ENCODE assay signal across 8 cellular contexts in genomic region chr17:76500074-76500744, GRCh38. TPM values are rescaled to one million over a fixed set of nuclear protein-coding genes. Genes with fewer than 3 reads are reported as not detected.
A peak's percentile ranks its signal among the peaks of the same experiment; 100 is the strongest.
DNase-seq lines count a peak whose midpoint lies in the region; ATAC-seq and TF ChIP-seq lines count a peak whose summit lies in the region.

No MANE protein-coding gene starts in this region.

- peaks cover 0 to 48% (median 39%) of the 10 kb centered on the region in 4 donors for H3K4me1 ChIP-seq in tibial artery

- peaks cover 61% of the 10 kb centered on the region for H3K4me1 Mint-ChIP-seq in activated T-cell treated with anti-CD3 and anti-CD28 coated beads, Interleukin-2, amount 50 U/mL, for 4 hours (ENCODE audit: low read depth)
- peaks cover 42% of the 10 kb centered on the region for H3K4me1 Mint-ChIP-seq in activated CD8-positive, alpha-beta T cell treated with anti-CD3 and anti-CD28 coated beads for 36 hours (ENCODE audit: low read depth)
- H3K4me1 Mint-ChIP-seq in immature natural killer cell = peaks cover 61 to 73% of the 10 kb centered on the region in 2 donors

- H3K9me3 ChIP-seq in tibial artery = no peaks in the 10 kb centered on the region

- no peaks in the 10 kb centered on the region for H3K36me3 Mint-ChIP-seq in activated T-cell treated with anti-CD3 and anti-CD28 coated beads, Interleukin-2, amount 50 U/mL, for 4 hours (ENCODE audit: insufficient read depth)
- no peaks in the 10 kb centered on the region for H3K36me3 Mint-ChIP-seq in activated CD8-positive, alpha-beta T cell treated with anti-CD3 and anti-CD28 coated beads for 36 hours (ENCODE audit: low read depth)
- peaks cover 3 to 7% (median 4%) of the 10 kb centered on the region in 3 donors for H3K36me3 Mint-ChIP-seq in immature natural killer cell

- CTCF ChIA-PET in activated CD8-positive, alpha-beta T cell treated with anti-CD3 and anti-CD28 coated beads for 36 hours (lab: Charles Lee) = interaction anchor here (1.0 to 4.7 kb wide), 5 partner anchors 10 to 103 kb away, joined by 3 to 20 read pairs (median 5); partner anchors contain the start of gene AANAT

- H3K27ac Mint-ChIP-seq in activated CD8-positive, alpha-beta T cell treated with anti-CD3 and anti-CD28 coated beads for 36 hours = peak overlapping the region; percentile 57
- peak overlapping the region; percentile 97 to 100 (median 99) for H3K27ac Mint-ChIP-seq in immature natural killer cell

- no peaks in the 10 kb centered on the region for H3K9me3 Mint-ChIP-seq in activated T-cell treated with anti-CD3 and anti-CD28 coated beads, Interleukin-2, amount 50 U/mL, for 4 hours
- H3K9me3 Mint-ChIP-seq in activated CD8-positive, alpha-beta T cell treated with anti-CD3 and anti-CD28 coated beads for 36 hours = no peaks in the 10 kb centered on the region
- no peaks in the 10 kb centered on the region for H3K9me3 Mint-ChIP-seq in immature natural killer cell

- no peaks in the 10 kb centered on the region for H3K27me3 Mint-ChIP-seq in activated T-cell treated with anti-CD3 and anti-CD28 coated beads, Interleukin-2, amount 50 U/mL, for 4 hours (ENCODE audit: low read depth)
- H3K27me3 Mint-ChIP-seq in activated CD8-positive, alpha-beta T cell treated with anti-CD3 and anti-CD28 coated beads for 36 hours = no peaks in the 10 kb centered on the region
- peaks cover 11 to 23% (median 17%) of the 10 kb centered on the region in 3 donors for H3K27me3 Mint-ChIP-seq in immature natural killer cell (ENCODE audit: low read depth in 3 of 3)

- no peak for ATAC-seq in activated T-cell treated with anti-CD3 and anti-CD28 coated beads, Interleukin-2, amount 50 U/mL, for 4 hours
- ATAC-seq in activated CD8-positive, alpha-beta T cell treated with anti-CD3 and anti-CD28 coated beads for 36 hours = no peak
- ATAC-seq in GM19463 (IDR thresholded peaks at IDR 0.05; ENCODE audit: unreplicated experiment) = no peak

- DNase-seq in activated T-cell treated with anti-CD3 and anti-CD28 coated beads, Interleukin-2, amount 50 U/mL, for 4 hours = no peak
- DNase-seq in activated T-cell treated with anti-CD3 and anti-CD28 coated beads, Interleukin-2, amount 50 U/mL, for 1 hour = no peak
- no peak for DNase-seq in activated CD8-positive, alpha-beta T cell treated with anti-CD3 and anti-CD28 coated beads for 36 hours
- DNase-seq in immature natural killer cell = peak in 2 of 3 donors; percentile 28 to 30
- DNase-seq in tibial artery = no peak
- no peak for DNase-seq in NCI-H2081 treated with DMSO at 0.1 percent for 48 hours (lab: John Stamatoyannopoulos, UW)
- no peak for DNase-seq in activated CD4-positive, CD25-positive, alpha-beta regulatory T cell treated with anti-CD3 and anti-CD28 coated beads, Interleukin-2, amount 50 U/mL, for 72 hours

- peak overlapping the region; percentile 90 for H3K4me3 Mint-ChIP-seq in activated T-cell treated with anti-CD3 and anti-CD28 coated beads, Interleukin-2, amount 50 U/mL, for 4 hours
- peak overlapping the region; percentile 90 for H3K4me3 Mint-ChIP-seq in activated CD8-positive, alpha-beta T cell treated with anti-CD3 and anti-CD28 coated beads for 36 hours
- H3K4me3 Mint-ChIP-seq in immature natural killer cell = peak overlapping the region; percentile 94 to 100 (median 95)

- TF ChIP-seq CTCF in activated CD8-positive, alpha-beta T cell treated with anti-CD3 and anti-CD28 coated beads for 36 hours (IDR thresholded peaks at IDR 0.05) = no peak
- TF ChIP-seq CTCF in tibial artery (IDR thresholded peaks at IDR 0.05) = no peak

- no peaks in the 10 kb centered on the region for H3K27me3 ChIP-seq in tibial artery

- peak overlapping the region; percentile 76 to 85 for H3K27ac ChIP-seq in tibial artery

- POLR2A ChIA-PET in activated CD8-positive, alpha-beta T cell treated with anti-CD3 and anti-CD28 coated beads for 36 hours (lab: Charles Lee) = interaction anchor here (0.9 to 4.3 kb wide), 10 partner anchors 9 to 429 kb away, joined by 3 to 16 read pairs (median 4); partner anchors contain the start of genes AANAT and SPHK1

- H3K36me3 ChIP-seq in tibial artery = no peaks in the 10 kb centered on the region

- intact Hi-C loops in activated CD8-positive, alpha-beta T cell treated with anti-CD3 and anti-CD28 coated beads for 36 hours (cut with micrococcal nuclease) = no loop called here
- intact Hi-C loops in tibial artery (cut with DNase I; ENCODE audit: low total_unique reads) = loop anchor here (10.0 kb wide), 1 partner anchor 95 kb away; no protein-coding TSS in a partner anchor

- H3K4me3 ChIP-seq in tibial artery = peak overlapping the region; percentile 48 to 79

RNA-seq across cellular contexts. Expression of gene RHBDF2, which starts 1.0 kb away (rescaled TPM):
- 10 to 100 TPM; 29.5 to 37.0 (median 34.3) TPM for total RNA-seq in activated T-cell treated with anti-CD3 and anti-CD28 coated beads, Interleukin-2, amount 50 U/mL, for 4 hours
- total RNA-seq in activated CD8-positive, alpha-beta T cell treated with anti-CD3 and anti-CD28 coated beads for 36 hours = 10 to 100 TPM; 19.9 to 20.4 TPM
- 10 to 100 TPM; 19.3 to 90.5 (median 23.6) TPM for polyA plus RNA-seq in immature natural killer cell

RNA-seq across cellular contexts. Expression of gene AANAT, which starts 32.8 kb away (rescaled TPM):
- total RNA-seq in activated T-cell treated with anti-CD3 and anti-CD28 coated beads, Interleukin-2, amount 50 U/mL, for 4 hours = not detected
- under 1 TPM in 1 of 2 experiments, not detected in 1; 0.34 TPM for total RNA-seq in activated CD8-positive, alpha-beta T cell treated with anti-CD3 and anti-CD28 coated beads for 36 hours
- under 1 TPM in 1 of 3 donors, not detected in 2; 0.34 TPM for polyA plus RNA-seq in immature natural killer cell

RNA-seq across cellular contexts. Expression of gene CYGB, which starts 37.3 kb away (rescaled TPM):
- total RNA-seq in activated T-cell treated with anti-CD3 and anti-CD28 coated beads, Interleukin-2, amount 50 U/mL, for 4 hours = not detected
- under 1 TPM in 1 of 2 experiments, not detected in 1; 0.23 TPM for total RNA-seq in activated CD8-positive, alpha-beta T cell treated with anti-CD3 and anti-CD28 coated beads for 36 hours
- under 1 TPM in 2 of 3 donors, not detected in 1; 0.09 to 0.41 TPM for polyA plus RNA-seq in immature natural killer cell

RNA-seq across cellular contexts. Expression of gene PRCD, which starts 39.6 kb away (rescaled TPM):
- not detected for total RNA-seq in activated T-cell treated with anti-CD3 and anti-CD28 coated beads, Interleukin-2, amount 50 U/mL, for 4 hours
- total RNA-seq in activated CD8-positive, alpha-beta T cell treated with anti-CD3 and anti-CD28 coated beads for 36 hours = not detected
- polyA plus RNA-seq in immature natural killer cell = 1 to 10 TPM; 2.8 to 5.3 (median 3.1) TPM

RNA-seq across cellular contexts. Expression of gene UBE2O, which starts 47.3 kb away (rescaled TPM):
- total RNA-seq in activated T-cell treated with anti-CD3 and anti-CD28 coated beads, Interleukin-2, amount 50 U/mL, for 4 hours = 10 to 100 TPM; 43.2 to 45.1 (median 45.0) TPM
- 10 to 100 TPM; 36.8 to 39.5 TPM for total RNA-seq in activated CD8-positive, alpha-beta T cell treated with anti-CD3 and anti-CD28 coated beads for 36 hours
- polyA plus RNA-seq in immature natural killer cell = 10 to 100 TPM in 1 of 3 donors, 1 to 10 TPM in 1, under 1 TPM in 1; 0.19 to 14.3 (median 5.2) TPM

Comparison
In these comparisons a context has a peak if more than half of its experiments do, and no peak if none do; other contexts are left out.
1. DNase-seq: peak in immature natural killer cell (2 of 3); none in activated T-cell treated with anti-CD3 and anti-CD28 coated beads, Interleukin-2, amount 50 U/mL, for 4 hours (single experiment), activated T-cell treated with anti-CD3 and anti-CD28 coated beads, Interleukin-2, amount 50 U/mL, for 1 hour (single experiment), activated CD8-positive, alpha-beta T cell treated with anti-CD3 and anti-CD28 coated beads for 36 hours (single experiment), tibial artery (0 of 2), NCI-H2081 treated with DMSO at 0.1 percent for 48 hours (single experiment) and activated CD4-positive, CD25-positive, alpha-beta regulatory T cell treated with anti-CD3 and anti-CD28 coated beads, Interleukin-2, amount 50 U/mL, for 72 hours (single experiment).
2. Peak in every context shown above with its lines, with median percentiles within 50 percentile points of each other: H3K4me3 Mint-ChIP-seq.